Comparison of ENCODE assay signal across 19 cellular contexts in the genomic region with DNA sequence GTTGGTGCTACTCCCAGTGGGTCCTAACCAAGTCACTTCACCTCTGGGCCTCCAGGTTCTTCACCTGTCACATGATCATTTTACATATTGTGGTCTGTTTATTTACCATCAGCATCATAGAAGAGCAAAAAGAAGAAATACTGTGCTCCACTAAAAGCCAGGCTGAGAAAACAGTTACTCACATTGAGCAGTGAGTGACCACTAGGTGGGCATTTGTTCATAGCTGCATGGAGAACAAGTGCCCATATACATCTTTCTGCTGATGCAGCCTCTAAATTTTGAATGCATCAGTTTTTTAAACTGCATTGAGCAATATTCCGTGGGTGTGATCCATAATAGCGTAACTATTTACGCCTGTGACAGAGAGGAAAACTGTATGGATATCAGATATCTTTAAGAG.
A peak's percentile ranks its signal among the peaks of the same experiment; 100 is the strongest.
DNase-seq lines count a peak whose midpoint lies in the region; ATAC-seq, FAIRE-seq and TF ChIP-seq lines count a peak whose summit lies in the region.
"Had no signal": no experiment of that assay in that cellular context is flagged by ENCODE, and none has a peak within 500 bp of the region (broad histone marks: within the 10 kb centered on the region; RNA-seq: fewer than 3 reads in every experiment).

No MANE protein-coding gene starts in this region.

- no peak overlapping the region for H2AFZ ChIP-seq in GM12878 (ENCODE audit: control insufficient read depth, low read depth, low read length)
- H2AFZ ChIP-seq in smooth muscle cell (ENCODE audit: low read depth): no peak overlapping the region
- H2AFZ ChIP-seq: parathyroid adenoma had no signal

- ATAC-seq in GM12878: peak; percentile 23; the same call in 1 of the 3 replicates
- ATAC-seq in HG02973 (IDR thresholded peaks at IDR 0.05; ENCODE audit: unreplicated experiment): no peak
- ATAC-seq: gastroesophageal sphincter had no signal

- TF ChIP-seq EP300 in GM12878 (IDR thresholded peaks at IDR 0.05; ENCODE audit: borderline replicate concordance in 1 of 2, control insufficient read depth in 1 of 2, low read depth in 2 of 2, low read length in 2 of 2): no peak

- H3K79me2 ChIP-seq in GM12878 (ENCODE audit: control insufficient read depth, insufficient read depth, low read length): no peaks in the 10 kb centered on the region
- no peaks in the 10 kb centered on the region for H3K79me2 ChIP-seq in smooth muscle cell (ENCODE audit: low read depth)
- H3K79me2 ChIP-seq: parathyroid adenoma had no signal

- no peak for TF ChIP-seq RAD21 in GM12878 (IDR thresholded peaks at IDR 0.05; ENCODE audit: insufficient read depth, low read depth, low read length)

- no peak overlapping the region for H3K4me3 Mint-ChIP-seq in mesothelial cell of epicardium
- H3K4me3 Mint-ChIP-seq in activated CD4-positive, alpha-beta memory T cell treated with anti-CD3 and anti-CD28 coated beads for 36 hours: no peak overlapping the region
- H3K4me3 Mint-ChIP-seq: B cell had no signal

- H3K9me3 Mint-ChIP-seq in mesothelial cell of epicardium: no peaks in the 10 kb centered on the region
- no peaks in the 10 kb centered on the region for H3K9me3 Mint-ChIP-seq in activated CD4-positive, alpha-beta memory T cell treated with anti-CD3 and anti-CD28 coated beads for 36 hours

- no peaks in the 10 kb centered on the region for H3K9me3 ChIP-seq in GM12878 (replicated peaks; ENCODE audit: control insufficient read depth, insufficient read depth, low read length)
- no peaks in the 10 kb centered on the region for H3K9me3 ChIP-seq in smooth muscle cell (replicated peaks; ENCODE audit: low read depth)
- H3K9me3 ChIP-seq: gastroesophageal sphincter, left ventricle myocardium inferior had no signal

- RAD21 ChIA-PET in GM12878 (lab: Charles Lee; ENCODE audit: unreplicated experiment): interaction anchor here (0.6 to 1.8 kb wide), 2 partner anchors 164 to 190 kb away, joined by 4 to 5 read pairs; no protein-coding TSS in a partner anchor

- no peak for FAIRE-seq in GM12878 (lab: Jason Lieb, UNC)
- FAIRE-seq: D721Med had no signal

- peaks cover 24% of the 10 kb centered on the region for H3K36me3 Mint-ChIP-seq in mesothelial cell of epicardium
- H3K36me3 Mint-ChIP-seq in activated CD4-positive, alpha-beta memory T cell treated with anti-CD3 and anti-CD28 coated beads for 36 hours: peaks cover 16% of the 10 kb centered on the region

- peak overlapping the region; percentile 34 for H3K27ac Mint-ChIP-seq in mesothelial cell of epicardium
- H3K27ac Mint-ChIP-seq in activated CD4-positive, alpha-beta memory T cell treated with anti-CD3 and anti-CD28 coated beads for 36 hours: no peak overlapping the region
- H3K27ac Mint-ChIP-seq: B cell had no signal

- SMC1A ChIA-PET in GM12878 (lab: Charles Lee; ENCODE audit: uncharacterized antibody, unreplicated experiment): interaction anchor here (0.9 to 3.3 kb wide), 10 partner anchors 9 to 219 kb away, joined by 3 to 14 read pairs (median 4); partner anchors contain the start of gene MCCC1

- H3K9ac ChIP-seq in GM12878 (ENCODE audit: control insufficient read depth, insufficient read depth, low read length) (no peak overlapping the region), smooth muscle cell (ENCODE audit: low read depth) (no peak overlapping the region)
- H3K9ac ChIP-seq: parathyroid adenoma had no signal

- in situ Hi-C loops in GM12878 (cut with MboI): no loop called here

- H4K20me1 ChIP-seq in GM12878 (ENCODE audit: control insufficient read depth, insufficient read depth) (no peaks in the 10 kb centered on the region), smooth muscle cell (ENCODE audit: low read depth) (no peaks in the 10 kb centered on the region)

- H3K4me1 Mint-ChIP-seq in mesothelial cell of epicardium: peaks cover 10% of the 10 kb centered on the region
- H3K4me1 Mint-ChIP-seq in activated CD4-positive, alpha-beta memory T cell treated with anti-CD3 and anti-CD28 coated beads for 36 hours (ENCODE audit: low read depth): peaks cover 2% of the 10 kb centered on the region
- H3K4me1 Mint-ChIP-seq: B cell had no signal

- H3K36me3 ChIP-seq in BJ (ENCODE audit: control insufficient read depth, insufficient read depth, low read length) (peaks cover 4% of the 10 kb centered on the region), H7 (replicated peaks; ENCODE audit: control insufficient read depth, insufficient read depth, low read length) (no peaks in the 10 kb centered on the region), GM12878 (ENCODE audit: control insufficient read depth in 2 of 2, insufficient read depth in 2 of 2, low read length in 1 of 2) (peaks cover 5 to 9% of the 10 kb centered on the region in 2 experiments; a peak in 3 of 4 replicates), smooth muscle cell (ENCODE audit: low read depth) (no peaks in the 10 kb centered on the region)

- DNase-seq in BJ (ENCODE audit: low read depth) (no peak), H7 (peak; percentile 11), GM12878 (ENCODE audit: low read depth, low spot score) (no peak), mesothelial cell of epicardium (ENCODE audit: low spot score in 2 of 2, unreplicated experiment in 2 of 2) (no peak), NOMO-1 (lab: John Stamatoyannopoulos, UW; ENCODE audit: unreplicated experiment in 2 of 2) (no peak), smooth muscle cell (lab: John Stamatoyannopoulos, UW; ENCODE audit: unreplicated experiment) (no peak)
- no peak for DNase-seq in activated CD4-positive, alpha-beta memory T cell treated with anti-CD3 and anti-CD28 coated beads for 36 hours
- DNase-seq: activated CD4-positive, CD25-positive, alpha-beta regulatory T cell; activated effector memory CD4-positive, alpha-beta T cell treated with Interleukin-2 at 50 U/mL for 16 hours; amygdala; GDM1; left ventricle myocardium inferior; NCI-H2171 treated with DMSO at 0.1 percent for 48 hours; T-helper 2 cell had no signal

- no peaks in the 10 kb centered on the region for H3F3A ChIP-seq in smooth muscle cell (ENCODE audit: low read depth)

- BruUV-seq in GM12878 (replicated peaks; lab: Mats Ljungman, UMichigan): no TSS peak

- TF ChIP-seq CTCF in BJ (IDR thresholded peaks at IDR 0.05; ENCODE audit: insufficient read depth, low read depth, low read length): 0 out of 2 replicates have a peak, but pooled peaks have one; percentile 11
- peak in 1 of 3 experiments; percentile 11; a peak in 1 of 6 replicates for TF ChIP-seq CTCF in GM12878 (IDR thresholded peaks at IDR 0.05 in 2 of 3, conservative IDR thresholded peaks at IDR 0.05 in 1 of 3; ENCODE audit: control insufficient read depth in 2 of 3, extremely low read depth in 1 of 3, insufficient read depth in 1 of 3, low read depth in 3 of 3, low read length in 3 of 3)
- no peak for TF ChIP-seq CTCF in mesothelial cell of epicardium (IDR thresholded peaks at IDR 0.05; ENCODE audit: unreplicated experiment)
- TF ChIP-seq CTCF in smooth muscle cell (IDR thresholded peaks at IDR 0.05; ENCODE audit: borderline replicate concordance, insufficient read depth, poor library complexity, severe bottlenecking): no peak

- CTCF ChIA-PET in BJ (lab: Yijun Ruan, JAX): interaction anchor here (0.8 to 1.3 kb wide), 4 partner anchors 10 to 219 kb away, joined by 3 read pairs; no protein-coding TSS in a partner anchor
- CTCF ChIA-PET in GM12878 (lab: Yijun Ruan, JAX): interaction anchor here (0.9 to 3.0 kb wide), 8 partner anchors 10 to 280 kb away, joined by 3 to 17 read pairs (median 4); partner anchors contain the start of gene DCUN1D1
- CTCF ChIA-PET in activated CD4-positive, alpha-beta memory T cell treated with anti-CD3 and anti-CD28 coated beads for 36 hours (lab: Charles Lee): interaction anchor here (1.6 kb wide), 1 partner anchor 9 kb away, joined by 4 read pairs; no protein-coding TSS in a partner anchor

- no peak overlapping the region for H3K27ac ChIP-seq in GM12878 (ENCODE audit: control insufficient read depth, insufficient read depth)
- no peak overlapping the region for H3K27ac ChIP-seq in smooth muscle cell (ENCODE audit: low read depth)
- H3K27ac ChIP-seq: gastroesophageal sphincter, left ventricle myocardium inferior, parathyroid adenoma had no signal

- H3K4me1 ChIP-seq in GM12878 (ENCODE audit: control insufficient read depth, insufficient read depth, low read length) (no peaks in the 10 kb centered on the region), smooth muscle cell (ENCODE audit: low read depth) (no peaks in the 10 kb centered on the region)
- H3K4me1 ChIP-seq: gastroesophageal sphincter, left ventricle myocardium inferior, parathyroid adenoma had no signal

- no peak overlapping the region for H3K4me3 ChIP-seq in BJ (ENCODE audit: low read depth, low read length)
- no peak overlapping the region for H3K4me3 ChIP-seq in H7 (ENCODE audit: insufficient read depth, low read depth, low read length)
- H3K4me3 ChIP-seq in GM12878: no peak overlapping the region
- H3K4me3 ChIP-seq in smooth muscle cell: no peak overlapping the region
- H3K4me3 ChIP-seq: gastroesophageal sphincter, left ventricle myocardium inferior had no signal

- intact Hi-C loops in GM12878 (cut with micrococcal nuclease; ENCODE audit: unreplicated experiment): no loop called here
- intact Hi-C loops in activated CD4-positive, alpha-beta memory T cell treated with anti-CD3 and anti-CD28 coated beads for 36 hours (cut with micrococcal nuclease): no loop called here

- H3K27me3 ChIP-seq in BJ (ENCODE audit: control insufficient read depth, insufficient read depth, low read length) (no peaks in the 10 kb centered on the region), H7 (ENCODE audit: control insufficient read depth, insufficient read depth, low read length) (no peaks in the 10 kb centered on the region), GM12878 (replicated peaks in 1 of 2; ENCODE audit: control insufficient read depth in 2 of 2, insufficient read depth in 2 of 2, low read length in 1 of 2) (no peaks in the 10 kb centered on the region), smooth muscle cell (ENCODE audit: low read depth) (no peaks in the 10 kb centered on the region)
- H3K27me3 ChIP-seq: gastroesophageal sphincter had no signal

- no peak for TF ChIP-seq POLR2A in GM12878 (IDR thresholded peaks at IDR 0.05; ENCODE audit: low read depth, low read length)

- POLR2A ChIA-PET in BJ (lab: Charles Lee) (no interaction called here), GM12878 (lab: Charles Lee) (no interaction called here)
- POLR2A ChIA-PET in activated CD4-positive, alpha-beta memory T cell treated with anti-CD3 and anti-CD28 coated beads for 36 hours (lab: Charles Lee): no interaction called here

- no peaks in the 10 kb centered on the region for H3K27me3 Mint-ChIP-seq in mesothelial cell of epicardium (ENCODE audit: low read depth)
- no peaks in the 10 kb centered on the region for H3K27me3 Mint-ChIP-seq in activated CD4-positive, alpha-beta memory T cell treated with anti-CD3 and anti-CD28 coated beads for 36 hours
- H3K27me3 Mint-ChIP-seq: B cell had no signal

- H3K4me2 ChIP-seq in GM12878 (ENCODE audit: control insufficient read depth, insufficient read depth) (no peak overlapping the region), smooth muscle cell (no peak overlapping the region)

- WGBS in GM12878 (ENCODE audit: insufficient coverage, insufficient replicate concordance, low lambda C conversion rate, missing lambda C conversion rate): 100% methylated on average over 3 of the region's 3 CpGs
- 95% methylated on average over 3 of the region's 3 CpGs for WGBS in smooth muscle cell (ENCODE audit: low lambda C conversion rate)
